ENCODE assay signal across 25 cellular contexts in the genomic region with DNA sequence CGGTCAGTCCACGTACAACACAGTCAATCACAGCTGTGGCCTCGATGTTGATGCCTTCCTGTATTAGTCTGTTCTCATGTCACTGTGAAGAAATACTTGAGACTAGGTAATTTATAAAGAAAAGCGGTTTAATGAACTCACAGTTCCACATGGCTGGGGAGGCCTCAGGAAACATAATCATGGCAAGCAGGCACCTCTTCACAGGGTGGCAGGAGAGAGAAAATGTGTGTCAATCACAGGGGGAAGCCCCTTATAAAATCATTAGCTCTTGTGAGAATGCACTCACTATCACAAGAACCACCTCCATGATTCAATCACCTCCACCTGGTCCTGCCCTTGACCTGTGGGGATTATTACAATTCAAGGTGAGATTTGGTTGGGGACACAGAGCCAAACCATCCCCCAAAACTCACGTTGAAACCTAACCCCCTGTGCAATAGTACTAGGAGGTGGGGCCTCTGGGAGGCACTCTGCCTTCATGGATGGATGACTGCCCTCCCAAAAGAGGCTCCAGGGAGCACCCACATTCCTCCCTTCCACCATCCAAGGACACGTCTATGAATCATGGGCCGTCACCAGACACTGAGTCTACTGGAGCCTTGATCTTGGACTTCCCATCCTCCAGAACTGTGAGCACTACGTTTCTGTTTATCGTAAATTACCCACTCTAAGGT. TPM values are rescaled to one million over a fixed set of nuclear protein-coding genes. Genes with fewer than 3 reads are reported as not detected.
"Had no signal": no experiment of that assay in that cellular context is flagged by ENCODE, and none has a peak within 500 bp of the region (broad histone marks: within the 10 kb centered on the region; RNA-seq: fewer than 3 reads in every experiment).

No MANE protein-coding gene starts in this region.

- H3K4me3 Mint-ChIP-seq: activated B cell treated with CpG ODN at 0.5 μM for 24 hours; activated CD8-positive, alpha-beta T cell treated with anti-CD3 and anti-CD28 coated beads, Interleukin-2, amount 10 ng/mL, durations not matched to agents 7 days and 5 days; activated naive CD8-positive, alpha-beta T cell treated with anti-CD3 and anti-CD28 coated beads, Interleukin-2, amount 10 ng/mL, durations not matched to agents 7 days and 5 days; nephron; stimulated activated naive CD8-positive, alpha-beta T cell treated with anti-CD3 and anti-CD28 coated beads, Interleukin-15, amount 100 ng/mL, for 72 hours; T-cell had no signal

- H3K9me3 ChIP-seq: left ventricle myocardium inferior, suprapubic skin, transverse colon had no signal

- H3K36me3 ChIP-seq: cardiac muscle cell, left ventricle myocardium inferior, suprapubic skin, transverse colon had no signal

- H3K4me3 ChIP-seq: cardiac muscle cell, left ventricle myocardium inferior, suprapubic skin, transverse colon had no signal

- H3K27ac ChIP-seq: cardiac muscle cell, epithelial cell of prostate, left ventricle myocardium inferior, suprapubic skin, transverse colon had no signal

- DNase-seq: activated B cell treated with CpG ODN at 0.5 μM for 24 hours; activated CD4-positive, alpha-beta T cell treated with anti-CD3 and anti-CD28 coated beads for 48 hours; activated naive CD4-positive, alpha-beta T cell; activated naive CD8-positive, alpha-beta T cell treated with anti-CD3 and anti-CD28 coated beads, Interleukin-2, amount 10 ng/mL, durations not matched to agents 7 days and 5 days; amygdala; foreskin melanocyte; glutamatergic neuron; hippocampal formation; left ventricle myocardium inferior; mammary epithelial cell; midbrain; stimulated activated CD4-positive, alpha-beta T cell treated with anti-CD3 and anti-CD28 coated beads, Interleukin-2, amount 100 ng/mL, for 24 hours; stimulated activated naive CD8-positive, alpha-beta T cell treated with anti-CD3 and anti-CD28 coated beads, Interleukin-15, amount 100 ng/mL, for 72 hours; T-cell; transverse colon had no signal

- H3K27me3 Mint-ChIP-seq: T-cell had no signal

- ATAC-seq: activated CD8-positive, alpha-beta T cell treated with anti-CD3 and anti-CD28 coated beads, Interleukin-2, amount 10 ng/mL, durations not matched to agents 7 days and 5 days; SK-N-SH treated with all-trans-retinoic acid at 6 μM for 48 hours; stimulated activated naive CD8-positive, alpha-beta T cell treated with anti-CD3 and anti-CD28 coated beads, Interleukin-15, amount 100 ng/mL, for 72 hours; T-cell had no signal

- H3K9me3 Mint-ChIP-seq: nephron had no signal

- H3K27ac Mint-ChIP-seq: activated B cell treated with CpG ODN at 0.5 μM for 24 hours; activated CD8-positive, alpha-beta T cell treated with anti-CD3 and anti-CD28 coated beads, Interleukin-2, amount 10 ng/mL, durations not matched to agents 7 days and 5 days; activated naive CD8-positive, alpha-beta T cell treated with anti-CD3 and anti-CD28 coated beads, Interleukin-2, amount 10 ng/mL, durations not matched to agents 7 days and 5 days; nephron; stimulated activated naive CD8-positive, alpha-beta T cell treated with anti-CD3 and anti-CD28 coated beads, Interleukin-15, amount 100 ng/mL, for 72 hours had no signal

- H3K36me3 Mint-ChIP-seq: T-cell had no signal

RNA-seq across cellular contexts. Expression of a gene that starts 2.3 kb away (rescaled TPM):
- total RNA-seq: activated B cell treated with CpG ODN at 0.5 μM for 24 hours; activated CD8-positive, alpha-beta T cell treated with anti-CD3 and anti-CD28 coated beads, Interleukin-2, amount 10 ng/mL, durations not matched to agents 7 days and 5 days; activated naive CD8-positive, alpha-beta T cell treated with anti-CD3 and anti-CD28 coated beads, Interleukin-2, amount 10 ng/mL, durations not matched to agents 7 days and 5 days; cardiac muscle cell; chondrocyte; dermis microvascular lymphatic vessel endothelial cell; fibroblast of lung; left ventricle myocardium inferior; mammary epithelial cell; renal cortical epithelial cell; suprapubic skin; T-cell; transverse colon had no signal

RNA-seq across cellular contexts. Expression of a gene that starts 33.5 kb away (rescaled TPM):
- total RNA-seq: activated B cell treated with CpG ODN at 0.5 μM for 24 hours; activated CD8-positive, alpha-beta T cell treated with anti-CD3 and anti-CD28 coated beads, Interleukin-2, amount 10 ng/mL, durations not matched to agents 7 days and 5 days; activated naive CD8-positive, alpha-beta T cell treated with anti-CD3 and anti-CD28 coated beads, Interleukin-2, amount 10 ng/mL, durations not matched to agents 7 days and 5 days; dermis microvascular lymphatic vessel endothelial cell; mammary epithelial cell; T-cell had no signal

RNA-seq across cellular contexts. Expression of a gene that starts 50.5 kb away (rescaled TPM):
- total RNA-seq: activated B cell treated with CpG ODN at 0.5 μM for 24 hours; activated CD8-positive, alpha-beta T cell treated with anti-CD3 and anti-CD28 coated beads, Interleukin-2, amount 10 ng/mL, durations not matched to agents 7 days and 5 days; dermis microvascular lymphatic vessel endothelial cell; fibroblast of lung; left ventricle myocardium inferior; mammary epithelial cell; suprapubic skin; transverse colon had no signal
